ENCODE assay signal across 11 cellular contexts in the genomic region with DNA sequence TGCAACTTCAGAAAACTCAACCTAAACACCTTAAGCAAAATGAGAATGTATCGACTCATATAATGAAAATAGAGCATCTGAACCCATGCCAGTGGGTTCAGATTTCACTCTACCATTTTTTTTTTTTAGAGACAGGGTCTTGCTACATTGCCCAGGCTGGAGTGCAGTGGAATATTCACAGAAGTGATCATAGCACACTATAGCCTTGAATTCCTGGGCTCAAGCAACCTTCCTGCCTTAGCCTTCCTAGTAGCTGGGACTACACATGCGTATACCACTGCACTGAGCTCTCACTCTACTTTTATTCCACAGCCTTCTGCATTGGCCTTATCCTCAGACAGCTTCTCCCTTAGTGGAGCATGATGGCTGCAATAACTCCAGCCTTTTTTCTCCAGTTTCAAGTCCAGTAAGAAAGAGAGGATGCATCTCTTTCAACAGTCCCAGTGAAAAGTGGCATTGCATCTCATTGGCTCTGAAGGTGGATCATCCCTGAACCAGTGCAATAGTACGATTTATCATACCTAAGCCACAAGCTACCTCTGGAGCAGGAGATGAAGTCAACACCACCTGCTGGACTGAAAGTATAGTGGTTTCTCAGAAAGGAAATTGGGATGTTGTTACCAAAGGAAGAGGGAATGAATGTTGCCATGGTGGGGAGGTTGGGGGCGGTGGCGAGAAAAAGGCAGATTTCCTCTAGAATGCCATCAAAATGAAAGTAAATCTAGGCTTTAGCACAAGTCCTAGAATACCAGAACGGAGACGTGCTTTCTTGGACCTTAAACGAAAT. TPM values are rescaled to one million over a fixed set of nuclear protein-coding genes. Genes with fewer than 3 reads are reported as not detected.
DNase-seq lines count a peak whose midpoint lies in the region; ATAC-seq and TF ChIP-seq lines count a peak whose summit lies in the region.
"Had no signal": no experiment of that assay in that cellular context is flagged by ENCODE, and none has a peak within 500 bp of the region (broad histone marks: within the 10 kb centered on the region; RNA-seq: fewer than 3 reads in every experiment).

No MANE protein-coding gene starts in this region.

- POLR2A ChIA-PET in CD4-positive, alpha-beta T cell (lab: Charles Lee) = no interaction called here

- no peak overlapping the region for H3K9ac ChIP-seq in neural progenitor cell

- H3K27ac ChIP-seq in C4-2B = no peak overlapping the region
- H3K27ac ChIP-seq in cingulate gyrus (ENCODE audit: low read depth, low read length) = peak overlapping the region; percentile 5
- H3K27ac ChIP-seq in neural progenitor cell = no peak overlapping the region
- H3K27ac ChIP-seq in CD4-positive, alpha-beta T cell (ENCODE audit: low read depth, low read length) = no peak overlapping the region
- no peak overlapping the region for H3K27ac ChIP-seq in caudate nucleus (ENCODE audit: low read depth, low read length)

- H3K36me3 ChIP-seq in neural progenitor cell = no peaks in the 10 kb centered on the region
- H3K36me3 ChIP-seq: thyroid gland had no signal

- no peak overlapping the region for H3K4me2 ChIP-seq in neural progenitor cell

- H3K27me3 Mint-ChIP-seq in neural progenitor cell (ENCODE audit: insufficient read depth, low read depth) = peaks cover 4% of the 10 kb centered on the region
- peaks cover 38% of the 10 kb centered on the region for H3K27me3 Mint-ChIP-seq in CD4-positive, alpha-beta T cell
- peaks cover 17% of the 10 kb centered on the region for H3K27me3 Mint-ChIP-seq in activated naive CD4-positive, alpha-beta T cell treated with anti-CD3 and anti-CD28 coated beads for 36 hours (ENCODE audit: low read depth)

- H3K79me2 ChIP-seq in neural progenitor cell (ENCODE audit: low read depth) = no peaks in the 10 kb centered on the region

- CTCF ChIA-PET in CD4-positive, alpha-beta T cell (lab: Charles Lee) = interaction anchor here (0.6 kb wide), 1 partner anchor 13 kb away, joined by 3 read pairs; no protein-coding TSS in a partner anchor
- CTCF ChIA-PET in activated naive CD4-positive, alpha-beta T cell treated with anti-CD3 and anti-CD28 coated beads for 36 hours (lab: Charles Lee) = interaction anchor here (0.6 to 1.8 kb wide), 2 partner anchors 187 to 225 kb away, joined by 3 to 5 read pairs; no protein-coding TSS in a partner anchor

- H2AFZ ChIP-seq in neural progenitor cell (replicated peaks) = no peak overlapping the region

- H3K27ac Mint-ChIP-seq in neural progenitor cell = no peak overlapping the region
- H3K27ac Mint-ChIP-seq in CD4-positive, alpha-beta T cell = no peak overlapping the region
- H3K27ac Mint-ChIP-seq in activated naive CD4-positive, alpha-beta T cell treated with anti-CD3 and anti-CD28 coated beads for 36 hours = no peak overlapping the region
- H3K27ac Mint-ChIP-seq: activated naive CD4-positive, alpha-beta T cell treated with anti-CD3 and anti-CD28 coated beads, Interleukin-2, amount 10 ng/mL, durations not matched to agents 7 days and 5 days had no signal

- TF ChIP-seq CTCF in C4-2B (conservative IDR thresholded peaks at IDR 0.05) (peak; percentile 45), LNCAP (IDR thresholded peaks at IDR 0.05) (peak; percentile 36; the same call in 1 of the 2 replicates), neural progenitor cell (IDR thresholded peaks at IDR 0.05) (peak; percentile 47)
- no peak for TF ChIP-seq CTCF in CD4-positive, alpha-beta T cell (IDR thresholded peaks at IDR 0.05)

- H3K27me3 ChIP-seq in neural progenitor cell = peaks cover 39% of the 10 kb centered on the region
- peaks cover 8% of the 10 kb centered on the region for H3K27me3 ChIP-seq in CD4-positive, alpha-beta T cell (ENCODE audit: control insufficient read depth, insufficient read depth, low read length)
- H3K27me3 ChIP-seq: thyroid gland had no signal

- H3K9me3 Mint-ChIP-seq in neural progenitor cell = no peaks in the 10 kb centered on the region
- no peaks in the 10 kb centered on the region for H3K9me3 Mint-ChIP-seq in CD4-positive, alpha-beta T cell
- H3K9me3 Mint-ChIP-seq in activated naive CD4-positive, alpha-beta T cell treated with anti-CD3 and anti-CD28 coated beads for 36 hours = no peaks in the 10 kb centered on the region
- H3K9me3 Mint-ChIP-seq: activated naive CD4-positive, alpha-beta T cell treated with anti-CD3 and anti-CD28 coated beads, Interleukin-2, amount 10 ng/mL, durations not matched to agents 7 days and 5 days had no signal

- no peaks in the 10 kb centered on the region for H3K9me3 ChIP-seq in neural progenitor cell (ENCODE audit: low read depth)
- no peaks in the 10 kb centered on the region for H3K9me3 ChIP-seq in CD4-positive, alpha-beta T cell (ENCODE audit: control insufficient read depth, low read length)
- H3K9me3 ChIP-seq: thyroid gland had no signal

- H3K4me3 ChIP-seq in neural progenitor cell = no peak overlapping the region
- H3K4me3 ChIP-seq: thyroid gland had no signal

- intact Hi-C loops in CD4-positive, alpha-beta T cell (cut with DNase I, micrococcal nuclease) = no loop called here
- intact Hi-C loops in activated naive CD4-positive, alpha-beta T cell treated with anti-CD3 and anti-CD28 coated beads for 36 hours (cut with micrococcal nuclease) = no loop called here

- ATAC-seq in CD4-positive, alpha-beta T cell (ENCODE audit: poor library complexity) = no peak

- peaks cover 19% of the 10 kb centered on the region for H3K4me1 Mint-ChIP-seq in neural progenitor cell
- no peaks in the 10 kb centered on the region for H3K4me1 Mint-ChIP-seq in CD4-positive, alpha-beta T cell (ENCODE audit: low read depth)
- H3K4me1 Mint-ChIP-seq in activated naive CD4-positive, alpha-beta T cell treated with anti-CD3 and anti-CD28 coated beads for 36 hours (ENCODE audit: low read depth) = no peaks in the 10 kb centered on the region
- H3K4me1 Mint-ChIP-seq: activated naive CD4-positive, alpha-beta T cell treated with anti-CD3 and anti-CD28 coated beads, Interleukin-2, amount 10 ng/mL, durations not matched to agents 7 days and 5 days had no signal

- peaks cover 8% of the 10 kb centered on the region for H3K4me1 ChIP-seq in neural progenitor cell

- H3F3A ChIP-seq in neural progenitor cell (ENCODE audit: low read depth) = no peaks in the 10 kb centered on the region

- no peaks in the 10 kb centered on the region for H4K20me1 ChIP-seq in neural progenitor cell (ENCODE audit: low read depth)

- H3K36me3 Mint-ChIP-seq in neural progenitor cell = no peaks in the 10 kb centered on the region
- H3K36me3 Mint-ChIP-seq in CD4-positive, alpha-beta T cell (ENCODE audit: low read depth) = no peaks in the 10 kb centered on the region
- no peaks in the 10 kb centered on the region for H3K36me3 Mint-ChIP-seq in activated naive CD4-positive, alpha-beta T cell treated with anti-CD3 and anti-CD28 coated beads for 36 hours (ENCODE audit: low read depth)
- H3K36me3 Mint-ChIP-seq: activated naive CD4-positive, alpha-beta T cell treated with anti-CD3 and anti-CD28 coated beads, Interleukin-2, amount 10 ng/mL, durations not matched to agents 7 days and 5 days had no signal

- DNase-seq in neural progenitor cell (ENCODE audit: low spot score) (peak; percentile 10), cortex of kidney (lab: John Stamatoyannopoulos, UW) (no peak), caudate nucleus (lab: John Stamatoyannopoulos, UW) (no peak)
- no peak for DNase-seq in CD4-positive, alpha-beta T cell
- no peak for DNase-seq in activated naive CD4-positive, alpha-beta T cell treated with anti-CD3 and anti-CD28 coated beads for 36 hours
- DNase-seq: activated naive CD4-positive, alpha-beta T cell treated with anti-CD3 and anti-CD28 coated beads, Interleukin-2, amount 10 ng/mL, durations not matched to agents 7 days and 5 days; T-helper 1 cell; thyroid gland had no signal

- H3K4me3 Mint-ChIP-seq in neural progenitor cell = no peak overlapping the region
- H3K4me3 Mint-ChIP-seq in CD4-positive, alpha-beta T cell = no peak overlapping the region
- no peak overlapping the region for H3K4me3 Mint-ChIP-seq in activated naive CD4-positive, alpha-beta T cell treated with anti-CD3 and anti-CD28 coated beads for 36 hours
- H3K4me3 Mint-ChIP-seq: activated naive CD4-positive, alpha-beta T cell treated with anti-CD3 and anti-CD28 coated beads, Interleukin-2, amount 10 ng/mL, durations not matched to agents 7 days and 5 days had no signal

RNA-seq across cellular contexts. Expression of gene SOD3, which starts 2.0 kb away (rescaled TPM):
- total RNA-seq in neural progenitor cell (ENCODE audit: low replicate concordance) = 0.11 and 1.6 TPM in 2 replicates
- not detected for total RNA-seq in CD4-positive, alpha-beta T cell
- total RNA-seq in activated naive CD4-positive, alpha-beta T cell treated with anti-CD3 and anti-CD28 coated beads for 36 hours = not detected
